Comparison of ENCODE assay signal across 5 cellular contexts in genomic region chr11:109765709-109766311, GRCh38.
"Had no signal": no experiment of that assay in that cellular context is flagged by ENCODE, and none has a peak within 500 bp of the region (broad histone marks: within the 10 kb centered on the region; RNA-seq: fewer than 3 reads in every experiment).

No MANE protein-coding gene starts in this region.

- H3K4me3 ChIP-seq: GM23338 had no signal

- FAIRE-seq: H1, H54 had no signal

- ATAC-seq: GM23338 had no signal

- DNase-seq: H9, HCEC 1CT had no signal
